1 cellular context compared by ENCODE assay signal in genomic region chr6:22028403-22028802, GRCh38.
TF ChIP-seq lines count a peak whose summit lies in the region.

No MANE protein-coding gene starts in this region.

TF ChIP-seq in WTC11, 78 proteins besides CTCF, POLR2A, EP300 and RAD21 (continued from another document):
- TF ChIP-seq STAT6 (CRISPR knock-in tag; conservative IDR thresholded peaks at IDR 0.05; ENCODE audit: low read depth) (no peak), ZBTB43 (CRISPR knock-in tag; IDR thresholded peaks at IDR 0.05) (no peak), ZNF317 (CRISPR knock-in tag; IDR thresholded peaks at IDR 0.05; ENCODE audit: borderline replicate concordance, low read depth) (no peak), ESRRA (CRISPR knock-in tag; IDR thresholded peaks at IDR 0.05; ENCODE audit: borderline replicate concordance) (no peak), CREM (CRISPR knock-in tag; IDR thresholded peaks at IDR 0.05) (no peak), EMX1 (CRISPR knock-in tag; IDR thresholded peaks at IDR 0.05) (no peak), ARID4B (CRISPR knock-in tag; IDR thresholded peaks at IDR 0.05; ENCODE audit: borderline replicate concordance) (no peak), NFE2L1 (CRISPR knock-in tag; IDR thresholded peaks at IDR 0.05) (no peak), ATF3 (CRISPR knock-in tag; conservative IDR thresholded peaks at IDR 0.05) (no peak), FOXJ3 (CRISPR knock-in tag; IDR thresholded peaks at IDR 0.05; ENCODE audit: borderline replicate concordance) (no peak)
TF ChIP-seq in WTC11: peak in this region for 0.
